In genomic region chr3:192246847-192247520, GRCh38 we compare ENCODE assay signal across 15 cellular contexts.
A peak's percentile ranks its signal among the peaks of the same experiment; 100 is the strongest.
DNase-seq lines count a peak whose midpoint lies in the region; TF ChIP-seq lines count a peak whose summit lies in the region.
"Had no signal": no experiment of that assay in that cellular context is flagged by ENCODE, and none has a peak within 500 bp of the region (broad histone marks: within the 10 kb centered on the region; RNA-seq: fewer than 3 reads in every experiment).

No MANE protein-coding gene starts in this region.

- TF ChIP-seq CTCF in glutamatergic neuron (IDR thresholded peaks at IDR 0.05; ENCODE audit: partially characterized antibody, unreplicated experiment): no peak
- TF ChIP-seq CTCF in GM13976 (IDR thresholded peaks at IDR 0.05; ENCODE audit: borderline replicate concordance, control extremely low read depth, extremely low read depth, insufficient read depth, missing control alignments): no peak

- peaks cover 26% of the 10 kb centered on the region for H3K4me1 Mint-ChIP-seq in glutamatergic neuron (ENCODE audit: low read depth, unreplicated experiment)

- in situ Hi-C loops in G401 (cut with HindIII; ENCODE audit: low sequenced_read_pairs): no loop called here
- in situ Hi-C loops in GM13976 (cut with MboI; ENCODE audit: low sequenced_read_pairs, unreplicated experiment): no loop called here

- H3K27me3 Mint-ChIP-seq in glutamatergic neuron (ENCODE audit: unreplicated experiment): no peaks in the 10 kb centered on the region

- H3K9me3 Mint-ChIP-seq in glutamatergic neuron (ENCODE audit: unreplicated experiment): peaks cover 2% of the 10 kb centered on the region
- H3K9me3 Mint-ChIP-seq: T-helper 2 cell treated with Interferon-gamma antibody and Interleukin-4, amounts not matched to agents 5 μg/mL and 100 μg/mL, for 36 hours had no signal

- peak overlapping the region; percentile 71 for H3K27ac Mint-ChIP-seq in glutamatergic neuron (ENCODE audit: unreplicated experiment)
- H3K27ac Mint-ChIP-seq: T-helper 2 cell treated with Interferon-gamma antibody and Interleukin-4, amounts not matched to agents 5 μg/mL and 100 μg/mL, for 36 hours had no signal

- H3K4me3 Mint-ChIP-seq in glutamatergic neuron (ENCODE audit: unreplicated experiment): no peak overlapping the region
- H3K4me3 Mint-ChIP-seq: T-helper 2 cell treated with Interferon-gamma antibody and Interleukin-4, amounts not matched to agents 5 μg/mL and 100 μg/mL, for 36 hours had no signal

- no peaks in the 10 kb centered on the region for H3K36me3 Mint-ChIP-seq in glutamatergic neuron (ENCODE audit: unreplicated experiment)

- DNase-seq in NCI-H1436 (lab: John Stamatoyannopoulos, UW) (peak; percentile 21), NCI-H1436 treated with DMSO at 0.1 percent for 48 hours (lab: John Stamatoyannopoulos, UW) (no peak), G401 (ENCODE audit: low spot score) (peak; percentile 49), NCI-H524 (lab: John Stamatoyannopoulos, UW) (peak; percentile 75 to 86), glutamatergic neuron (peak; percentile 34), superior temporal gyrus (ENCODE audit: extremely low spot score) (no peak), middle frontal gyrus (ENCODE audit: extremely low spot score, low spot score) (no peak), GM13976 (ENCODE audit: low spot score) (no peak)
- DNase-seq: activated CD4-positive, alpha-beta T cell treated with anti-CD3 and anti-CD28 coated beads, Interleukin-2, amount 50 U/mL, for 48 hours; activated effector memory CD4-positive, alpha-beta T cell treated with anti-CD3 and anti-CD28 coated beads, Interleukin-2, amount 50 U/mL, for 16 hours; COR-L47; NCI-H187 treated with DMSO at 0.1 percent for 48 hours; SK-N-SH; stimulated activated CD4-positive, alpha-beta T cell treated with anti-CD3 and anti-CD28 coated beads, Interleukin-12 subunit alpha, Interleukin-12 subunit beta, amount 100 ng/mL, for 4 hours had no signal

Comparison
In these comparisons a context has a peak if more than half of its experiments do, and no peak if none do; other contexts are left out.
1. DNase-seq: peak in NCI-H1436 (single experiment), G401 (single experiment), NCI-H524 (2 of 2) and glutamatergic neuron (single experiment); none in NCI-H1436 treated with DMSO at 0.1 percent for 48 hours (single experiment), superior temporal gyrus (single experiment), middle frontal gyrus (single experiment) and GM13976 (single experiment).